In the genomic region with DNA sequence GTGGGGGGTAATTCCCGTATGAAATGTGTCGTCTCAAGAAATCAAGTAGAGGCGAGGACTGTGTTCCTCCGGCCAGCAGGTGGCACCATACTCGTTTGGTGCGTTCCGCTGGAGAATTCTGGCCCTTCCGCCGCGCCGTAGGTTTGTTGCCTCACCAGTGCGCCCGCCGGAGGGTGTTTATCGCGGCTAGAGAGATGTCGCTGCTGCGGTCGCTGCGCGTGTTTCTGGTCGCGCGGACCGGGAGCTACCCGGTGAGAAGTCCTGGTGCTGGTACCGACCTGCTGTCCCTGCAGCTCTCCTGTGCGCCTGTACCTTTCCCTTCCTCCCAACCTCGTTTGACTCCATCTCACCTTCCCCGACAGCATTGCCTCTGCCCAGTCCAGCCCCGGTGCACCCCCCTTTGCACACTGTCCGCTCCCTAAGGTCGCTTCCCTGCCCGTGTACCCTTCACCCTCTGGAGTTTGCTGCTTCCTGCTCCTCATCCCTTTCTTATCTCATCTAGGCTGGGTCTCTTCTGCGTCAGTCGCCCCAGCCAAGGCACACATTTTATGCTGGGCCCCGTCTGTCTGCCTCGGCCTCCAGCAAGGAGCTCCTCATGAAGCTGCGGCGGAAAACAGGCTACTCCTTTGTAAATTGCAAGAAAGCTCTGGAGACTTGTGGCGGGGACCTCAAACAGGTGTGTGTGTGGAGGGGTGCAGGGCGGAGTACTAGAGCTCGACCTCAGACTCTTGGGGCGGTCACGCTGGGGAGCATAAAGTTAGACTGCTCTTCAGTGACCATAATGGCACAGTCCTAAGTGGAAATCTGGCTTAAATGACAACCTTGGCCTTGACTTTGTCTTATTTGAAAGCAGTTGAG, we compare ENCODE assay signal across 1 cellular context.
TF ChIP-seq lines count a peak whose summit lies in the region.

A gene (plus strand): TSS at position 180 of the 858 bp plus-strand sequence. CDS start 15 bp downstream, at position 195.

TF ChIP-seq in GM12878, 131 proteins besides CTCF, POLR2A, EP300 and RAD21 (continued from another document and continues in another):
- TF ChIP-seq, protein P1, sequence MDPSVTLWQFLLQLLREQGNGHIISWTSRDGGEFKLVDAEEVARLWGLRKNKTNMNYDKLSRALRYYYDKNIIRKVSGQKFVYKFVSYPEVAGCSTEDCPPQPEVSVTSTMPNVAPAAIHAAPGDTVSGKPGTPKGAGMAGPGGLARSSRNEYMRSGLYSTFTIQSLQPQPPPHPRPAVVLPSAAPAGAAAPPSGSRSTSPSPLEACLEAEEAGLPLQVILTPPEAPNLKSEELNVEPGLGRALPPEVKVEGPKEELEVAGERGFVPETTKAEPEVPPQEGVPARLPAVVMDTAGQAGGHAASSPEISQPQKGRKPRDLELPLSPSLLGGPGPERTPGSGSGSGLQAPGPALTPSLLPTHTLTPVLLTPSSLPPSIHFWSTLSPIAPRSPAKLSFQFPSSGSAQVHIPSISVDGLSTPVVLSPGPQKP (IDR thresholded peaks at IDR 0.05; ENCODE audit: low read depth, low read length), result peak; percentile 61; the same call in 1 of the 2 replicates
- peak; percentile 86; the same call in 1 of the 2 replicates for TF ChIP-seq STAT3 (IDR thresholded peaks at IDR 0.05; ENCODE audit: low read depth, low read length)
- TF ChIP-seq GABPA (IDR thresholded peaks at IDR 0.05; ENCODE audit: low read depth), result peak; percentile 59; the same call in 1 of the 2 replicates
- TF ChIP-seq HDAC6 (IDR thresholded peaks at IDR 0.05; ENCODE audit: unreplicated experiment), result no peak
- no peak for TF ChIP-seq CHD4 (IDR thresholded peaks at IDR 0.05)
- peak; percentile 78; the same call in 1 of the 2 replicates for TF ChIP-seq ZNF207 (IDR thresholded peaks at IDR 0.05; ENCODE audit: borderline replicate concordance)
- peak; percentile 68 for TF ChIP-seq KLF5 (IDR thresholded peaks at IDR 0.05; ENCODE audit: partially characterized antibody)
- TF ChIP-seq MXI1 (IDR thresholded peaks at IDR 0.05; ENCODE audit: low read depth, low read length), result peak; percentile 97
- TF ChIP-seq HDAC2 (IDR thresholded peaks at IDR 0.05), result no peak
- no peak for TF ChIP-seq NFYA (IDR thresholded peaks at IDR 0.05; ENCODE audit: borderline replicate concordance, low read depth, low read length)
- peak; percentile 56; the same call in 1 of the 2 replicates for TF ChIP-seq SMAD5 (IDR thresholded peaks at IDR 0.05; ENCODE audit: low read depth)
- TF ChIP-seq, protein P2, sequence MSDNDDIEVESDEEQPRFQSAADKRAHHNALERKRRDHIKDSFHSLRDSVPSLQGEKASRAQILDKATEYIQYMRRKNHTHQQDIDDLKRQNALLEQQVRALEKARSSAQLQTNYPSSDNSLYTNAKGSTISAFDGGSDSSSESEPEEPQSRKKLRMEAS (IDR thresholded peaks at IDR 0.05; ENCODE audit: low read depth, low read length), result peak; percentile 83
- peak; percentile 88 for TF ChIP-seq TAF1 (IDR thresholded peaks at IDR 0.05; ENCODE audit: borderline replicate concordance, low read depth, low read length)
- peak; percentile 77 for TF ChIP-seq BACH1 (IDR thresholded peaks at IDR 0.05; ENCODE audit: borderline replicate concordance)
- peak; percentile 74; the same call in 1 of the 2 replicates for TF ChIP-seq POLR2AphosphoS2 (IDR thresholded peaks at IDR 0.05; ENCODE audit: low read depth, low read length)
- TF ChIP-seq, protein P3, sequence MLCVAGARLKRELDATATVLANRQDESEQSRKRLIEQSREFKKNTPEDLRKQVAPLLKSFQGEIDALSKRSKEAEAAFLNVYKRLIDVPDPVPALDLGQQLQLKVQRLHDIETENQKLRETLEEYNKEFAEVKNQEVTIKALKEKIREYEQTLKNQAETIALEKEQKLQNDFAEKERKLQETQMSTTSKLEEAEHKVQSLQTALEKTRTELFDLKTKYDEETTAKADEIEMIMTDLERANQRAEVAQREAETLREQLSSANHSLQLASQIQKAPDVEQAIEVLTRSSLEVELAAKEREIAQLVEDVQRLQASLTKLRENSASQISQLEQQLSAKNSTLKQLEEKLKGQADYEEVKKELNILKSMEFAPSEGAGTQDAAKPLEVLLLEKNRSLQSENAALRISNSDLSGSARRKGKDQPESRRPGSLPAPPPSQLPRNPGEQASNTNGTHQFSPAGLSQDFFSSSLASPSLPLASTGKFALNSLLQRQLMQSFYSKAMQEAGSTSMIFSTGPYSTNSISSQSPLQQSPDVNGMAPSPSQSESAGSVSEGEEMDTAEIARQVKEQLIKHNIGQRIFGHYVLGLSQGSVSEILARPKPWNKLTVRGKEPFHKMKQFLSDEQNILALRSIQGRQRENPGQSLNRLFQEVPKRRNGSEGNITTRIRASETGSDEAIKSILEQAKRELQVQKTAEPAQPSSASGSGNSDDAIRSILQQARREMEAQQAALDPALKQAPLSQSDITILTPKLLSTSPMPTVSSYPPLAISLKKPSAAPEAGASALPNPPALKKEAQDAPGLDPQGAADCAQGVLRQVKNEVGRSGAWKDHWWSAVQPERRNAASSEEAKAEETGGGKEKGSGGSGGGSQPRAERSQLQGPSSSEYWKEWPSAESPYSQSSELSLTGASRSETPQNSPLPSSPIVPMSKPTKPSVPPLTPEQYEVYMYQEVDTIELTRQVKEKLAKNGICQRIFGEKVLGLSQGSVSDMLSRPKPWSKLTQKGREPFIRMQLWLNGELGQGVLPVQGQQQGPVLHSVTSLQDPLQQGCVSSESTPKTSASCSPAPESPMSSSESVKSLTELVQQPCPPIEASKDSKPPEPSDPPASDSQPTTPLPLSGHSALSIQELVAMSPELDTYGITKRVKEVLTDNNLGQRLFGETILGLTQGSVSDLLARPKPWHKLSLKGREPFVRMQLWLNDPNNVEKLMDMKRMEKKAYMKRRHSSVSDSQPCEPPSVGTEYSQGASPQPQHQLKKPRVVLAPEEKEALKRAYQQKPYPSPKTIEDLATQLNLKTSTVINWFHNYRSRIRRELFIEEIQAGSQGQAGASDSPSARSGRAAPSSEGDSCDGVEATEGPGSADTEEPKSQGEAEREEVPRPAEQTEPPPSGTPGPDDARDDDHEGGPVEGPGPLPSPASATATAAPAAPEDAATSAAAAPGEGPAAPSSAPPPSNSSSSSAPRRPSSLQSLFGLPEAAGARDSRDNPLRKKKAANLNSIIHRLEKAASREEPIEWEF (IDR thresholded peaks at IDR 0.05; ENCODE audit: insufficient replicate concordance, low read depth, low read length), result no peak
- TF ChIP-seq ZNF24 (IDR thresholded peaks at IDR 0.05), result peak; percentile 43; the same call in 1 of the 2 replicates
- no peak for TF ChIP-seq TCF7 (IDR thresholded peaks at IDR 0.05; ENCODE audit: borderline replicate concordance)
- no peak for TF ChIP-seq ZSCAN29 (IDR thresholded peaks at IDR 0.05)
- no peak for TF ChIP-seq ESRRA (IDR thresholded peaks at IDR 0.05; ENCODE audit: low read length)
- no peak for TF ChIP-seq BRCA1 (IDR thresholded peaks at IDR 0.05; ENCODE audit: low read depth, low read length)
- peak; percentile 81 for TF ChIP-seq RELA (IDR thresholded peaks at IDR 0.05; ENCODE audit: borderline replicate concordance, partially characterized antibody)
- peak; percentile 87; the same call in 1 of the 2 replicates for TF ChIP-seq TARDBP (IDR thresholded peaks at IDR 0.05; ENCODE audit: borderline replicate concordance)
- TF ChIP-seq TCF12 (IDR thresholded peaks at IDR 0.05; ENCODE audit: low read depth, low read length), result 0 out of 2 replicates have a peak, but pooled peaks have one; percentile 58
- TF ChIP-seq, protein P4, sequence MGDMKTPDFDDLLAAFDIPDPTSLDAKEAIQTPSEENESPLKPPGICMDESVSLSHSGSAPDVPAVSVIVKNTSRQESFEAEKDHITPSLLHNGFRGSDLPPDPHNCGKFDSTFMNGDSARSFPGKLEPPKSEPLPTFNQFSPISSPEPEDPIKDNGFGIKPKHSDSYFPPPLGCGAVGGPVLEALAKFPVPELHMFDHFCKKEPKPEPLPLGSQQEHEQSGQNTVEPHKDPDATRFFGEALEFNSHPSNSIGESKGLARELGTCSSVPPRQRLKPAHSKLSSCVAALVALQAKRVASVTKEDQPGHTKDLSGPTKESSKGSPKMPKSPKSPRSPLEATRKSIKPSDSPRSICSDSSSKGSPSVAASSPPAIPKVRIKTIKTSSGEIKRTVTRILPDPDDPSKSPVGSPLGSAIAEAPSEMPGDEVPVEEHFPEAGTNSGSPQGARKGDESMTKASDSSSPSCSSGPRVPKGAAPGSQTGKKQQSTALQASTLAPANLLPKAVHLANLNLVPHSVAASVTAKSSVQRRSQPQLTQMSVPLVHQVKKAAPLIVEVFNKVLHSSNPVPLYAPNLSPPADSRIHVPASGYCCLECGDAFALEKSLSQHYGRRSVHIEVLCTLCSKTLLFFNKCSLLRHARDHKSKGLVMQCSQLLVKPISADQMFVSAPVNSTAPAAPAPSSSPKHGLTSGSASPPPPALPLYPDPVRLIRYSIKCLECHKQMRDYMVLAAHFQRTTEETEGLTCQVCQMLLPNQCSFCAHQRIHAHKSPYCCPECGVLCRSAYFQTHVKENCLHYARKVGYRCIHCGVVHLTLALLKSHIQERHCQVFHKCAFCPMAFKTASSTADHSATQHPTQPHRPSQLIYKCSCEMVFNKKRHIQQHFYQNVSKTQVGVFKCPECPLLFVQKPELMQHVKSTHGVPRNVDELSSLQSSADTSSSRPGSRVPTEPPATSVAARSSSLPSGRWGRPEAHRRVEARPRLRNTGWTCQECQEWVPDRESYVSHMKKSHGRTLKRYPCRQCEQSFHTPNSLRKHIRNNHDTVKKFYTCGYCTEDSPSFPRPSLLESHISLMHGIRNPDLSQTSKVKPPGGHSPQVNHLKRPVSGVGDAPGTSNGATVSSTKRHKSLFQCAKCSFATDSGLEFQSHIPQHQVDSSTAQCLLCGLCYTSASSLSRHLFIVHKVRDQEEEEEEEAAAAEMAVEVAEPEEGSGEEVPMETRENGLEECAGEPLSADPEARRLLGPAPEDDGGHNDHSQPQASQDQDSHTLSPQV (IDR thresholded peaks at IDR 0.05), result no peak
- peak; percentile 85 for TF ChIP-seq FOXK2 (IDR thresholded peaks at IDR 0.05)
- TF ChIP-seq LARP7 (IDR thresholded peaks at IDR 0.05), result peak; percentile 72
- TF ChIP-seq TBL1XR1 (IDR thresholded peaks at IDR 0.05; ENCODE audit: low read depth, low read length), result no peak
- no peak for TF ChIP-seq BCL11A (IDR thresholded peaks at IDR 0.05; ENCODE audit: low read depth, low read length)
- TF ChIP-seq IKZF1 (conservative IDR thresholded peaks at IDR 0.05), result peak; percentile 82
- peak; percentile 77; the same call in 1 of the 2 replicates for TF ChIP-seq CBFB (IDR thresholded peaks at IDR 0.05; ENCODE audit: low read depth)
- peak; percentile 61; the same call in 1 of the 2 replicates for TF ChIP-seq CBX5 (IDR thresholded peaks at IDR 0.05; ENCODE audit: low read depth)
- TF ChIP-seq, protein P5, sequence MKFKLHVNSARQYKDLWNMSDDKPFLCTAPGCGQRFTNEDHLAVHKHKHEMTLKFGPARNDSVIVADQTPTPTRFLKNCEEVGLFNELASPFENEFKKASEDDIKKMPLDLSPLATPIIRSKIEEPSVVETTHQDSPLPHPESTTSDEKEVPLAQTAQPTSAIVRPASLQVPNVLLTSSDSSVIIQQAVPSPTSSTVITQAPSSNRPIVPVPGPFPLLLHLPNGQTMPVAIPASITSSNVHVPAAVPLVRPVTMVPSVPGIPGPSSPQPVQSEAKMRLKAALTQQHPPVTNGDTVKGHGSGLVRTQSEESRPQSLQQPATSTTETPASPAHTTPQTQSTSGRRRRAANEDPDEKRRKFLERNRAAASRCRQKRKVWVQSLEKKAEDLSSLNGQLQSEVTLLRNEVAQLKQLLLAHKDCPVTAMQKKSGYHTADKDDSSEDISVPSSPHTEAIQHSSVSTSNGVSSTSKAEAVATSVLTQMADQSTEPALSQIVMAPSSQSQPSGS (IDR thresholded peaks at IDR 0.05; ENCODE audit: low read length), result peak; percentile 22; the same call in 1 of the 2 replicates
- TF ChIP-seq, protein P6, sequence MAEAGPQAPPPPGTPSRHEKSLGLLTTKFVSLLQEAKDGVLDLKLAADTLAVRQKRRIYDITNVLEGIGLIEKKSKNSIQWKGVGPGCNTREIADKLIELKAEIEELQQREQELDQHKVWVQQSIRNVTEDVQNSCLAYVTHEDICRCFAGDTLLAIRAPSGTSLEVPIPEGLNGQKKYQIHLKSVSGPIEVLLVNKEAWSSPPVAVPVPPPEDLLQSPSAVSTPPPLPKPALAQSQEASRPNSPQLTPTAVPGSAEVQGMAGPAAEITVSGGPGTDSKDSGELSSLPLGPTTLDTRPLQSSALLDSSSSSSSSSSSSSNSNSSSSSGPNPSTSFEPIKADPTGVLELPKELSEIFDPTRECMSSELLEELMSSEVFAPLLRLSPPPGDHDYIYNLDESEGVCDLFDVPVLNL (IDR thresholded peaks at IDR 0.05; ENCODE audit: low read depth, low read length), result no peak
- TF ChIP-seq ASH2L (IDR thresholded peaks at IDR 0.05; ENCODE audit: borderline replicate concordance, low read depth), result 0 out of 2 replicates have a peak, but pooled peaks have one; percentile 25
- TF ChIP-seq RBBP5 (conservative IDR thresholded peaks at IDR 0.05), result no peak
- TF ChIP-seq STAT1 (conservative IDR thresholded peaks at IDR 0.05), result peak; percentile 77; the same call in 1 of the 2 replicates
- peak; percentile 64 for TF ChIP-seq SIX5 (IDR thresholded peaks at IDR 0.05; ENCODE audit: low read depth, low read length, severe bottlenecking)
- TF ChIP-seq, protein P7, sequence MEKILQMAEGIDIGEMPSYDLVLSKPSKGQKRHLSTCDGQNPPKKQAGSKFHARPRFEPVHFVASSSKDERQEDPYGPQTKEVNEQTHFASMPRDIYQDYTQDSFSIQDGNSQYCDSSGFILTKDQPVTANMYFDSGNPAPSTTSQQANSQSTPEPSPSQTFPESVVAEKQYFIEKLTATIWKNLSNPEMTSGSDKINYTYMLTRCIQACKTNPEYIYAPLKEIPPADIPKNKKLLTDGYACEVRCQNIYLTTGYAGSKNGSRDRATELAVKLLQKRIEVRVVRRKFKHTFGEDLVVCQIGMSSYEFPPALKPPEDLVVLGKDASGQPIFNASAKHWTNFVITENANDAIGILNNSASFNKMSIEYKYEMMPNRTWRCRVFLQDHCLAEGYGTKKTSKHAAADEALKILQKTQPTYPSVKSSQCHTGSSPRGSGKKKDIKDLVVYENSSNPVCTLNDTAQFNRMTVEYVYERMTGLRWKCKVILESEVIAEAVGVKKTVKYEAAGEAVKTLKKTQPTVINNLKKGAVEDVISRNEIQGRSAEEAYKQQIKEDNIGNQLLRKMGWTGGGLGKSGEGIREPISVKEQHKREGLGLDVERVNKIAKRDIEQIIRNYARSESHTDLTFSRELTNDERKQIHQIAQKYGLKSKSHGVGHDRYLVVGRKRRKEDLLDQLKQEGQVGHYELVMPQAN (conservative IDR thresholded peaks at IDR 0.05), result peak; percentile 88
- no peak for TF ChIP-seq ZNF274 (IDR thresholded peaks at IDR 0.05; ENCODE audit: insufficient read depth, insufficient read length)
- no peak for TF ChIP-seq PAX8 (IDR thresholded peaks at IDR 0.05)
- TF ChIP-seq ZZZ3 (IDR thresholded peaks at IDR 0.05; ENCODE audit: control insufficient read depth, insufficient read length, low read depth), result no peak
- TF ChIP-seq NR2C1 (IDR thresholded peaks at IDR 0.05), result no peak
- peak in 1 of 2 experiments; percentile 87; a peak in 2 of 3 replicates for TF ChIP-seq EGR1 (IDR thresholded peaks at IDR 0.05; ENCODE audit: borderline replicate concordance in 1 of 2, low read depth in 2 of 2, low read length in 2 of 2)
- peak; percentile 80 for TF ChIP-seq RB1 (IDR thresholded peaks at IDR 0.05; ENCODE audit: borderline replicate concordance)
